ENCODE assay signal across 26 cellular contexts in genomic region chr19:4604912-4605311, GRCh38.
"Had no signal": no experiment of that assay in that cellular context is flagged by ENCODE, and none has a peak within 500 bp of the region (broad histone marks: within the 10 kb centered on the region; RNA-seq: fewer than 3 reads in every experiment).

No MANE protein-coding gene starts in this region.

- DNase-seq: colonic mucosa; cortex of kidney; effector CD8-positive, alpha-beta T cell; effector memory CD8-positive, alpha-beta T cell; endodermal cell; erythroblast; esophagus squamous epithelium; foreskin fibroblast; foreskin melanocyte; gastrocnemius medialis; glutamatergic neuron; head of caudate nucleus; heart right ventricle; hippocampal formation; left cardiac atrium; left lung; left ventricle myocardium superior; lower lobe of right lung; mesenchymal stem cell; mucosa of descending colon; naive B cell had no signal

- H3K4me3 ChIP-seq: colonic mucosa, esophagus squamous epithelium, gastrocnemius medialis, heart right ventricle, left lung, lower lobe of right lung, mucosa of descending colon had no signal

- H3K27ac ChIP-seq: colonic mucosa, epithelial cell of prostate, esophagus squamous epithelium, gastrocnemius medialis, heart right ventricle, left lung, lower lobe of right lung had no signal

- H3K36me3 ChIP-seq: colonic mucosa, esophagus squamous epithelium, gastrocnemius medialis, heart right ventricle, left lung, lower lobe of right lung had no signal

- H3K27me3 ChIP-seq: colonic mucosa had no signal

- FAIRE-seq: endometrium, islet of Langerhans, keratinocyte had no signal

- ATAC-seq: effector memory CD8-positive, alpha-beta T cell; esophagus mucosa; gastrocnemius medialis; heart right ventricle; left cardiac atrium; left lung; left ventricle myocardium superior; lower lobe of right lung; mucosa of descending colon had no signal

- H3K4me1 ChIP-seq: colonic mucosa, lower lobe of right lung had no signal

- H3K9me3 ChIP-seq: colonic mucosa, esophagus squamous epithelium, gastrocnemius medialis, heart right ventricle, left lung, lower lobe of right lung, mucosa of descending colon had no signal
